Comparison of ENCODE assay signal across 21 cellular contexts in genomic region chr2:39202639-39203369, GRCh38. TPM values are rescaled to one million over a fixed set of nuclear protein-coding genes. Genes with fewer than 3 reads are reported as not detected.
DNase-seq lines count a peak whose midpoint lies in the region; ATAC-seq and TF ChIP-seq lines count a peak whose summit lies in the region.
"Had no signal": no experiment of that assay in that cellular context is flagged by ENCODE, and none has a peak within 500 bp of the region (broad histone marks: within the 10 kb centered on the region; RNA-seq: fewer than 3 reads in every experiment).

No MANE protein-coding gene starts in this region.

- 59 to 68% methylated on average over 1 of the region's 1 CpG for WGBS in body of pancreas, 2 donors

- POLR2A ChIA-PET in activated CD4-positive, alpha-beta memory T cell treated with anti-CD3 and anti-CD28 coated beads for 36 hours (lab: Charles Lee), result interaction anchor here (1.2 kb wide), 1 partner anchor 9 kb away, joined by 3 read pairs; no protein-coding TSS in a partner anchor

- H3K9ac ChIP-seq in HUES48 (ENCODE audit: low read depth, low read length) (no peak overlapping the region), fibroblast of lung (ENCODE audit: insufficient read depth, low read length) (no peak overlapping the region)

- CTCF ChIA-PET in activated CD4-positive, alpha-beta memory T cell treated with anti-CD3 and anti-CD28 coated beads for 36 hours (lab: Charles Lee), result interaction anchor here (0.8 to 2.9 kb wide), 2 partner anchors 13 to 25 kb away, joined by 3 to 8 read pairs; no protein-coding TSS in a partner anchor

- intact Hi-C loops in activated CD4-positive, alpha-beta memory T cell treated with anti-CD3 and anti-CD28 coated beads for 36 hours (cut with micrococcal nuclease), result no loop called here
- intact Hi-C loops in body of pancreas (cut with DNase I), result no loop called here

- H2AFZ ChIP-seq in fibroblast of lung (ENCODE audit: low read length), result no peak overlapping the region

- TF ChIP-seq CTCF in fibroblast of lung (conservative IDR thresholded peaks at IDR 0.05 in 1 of 2, IDR thresholded peaks at IDR 0.05 in 1 of 2; ENCODE audit: low read depth in 1 of 2, low read length in 2 of 2) (no peak), body of pancreas (IDR thresholded peaks at IDR 0.05) (no peak)

- no peaks in the 10 kb centered on the region for H3K36me3 Mint-ChIP-seq in activated CD4-positive, alpha-beta memory T cell treated with anti-CD3 and anti-CD28 coated beads for 36 hours
- no peaks in the 10 kb centered on the region for H3K36me3 Mint-ChIP-seq in effector memory CD8-positive, alpha-beta T cell (ENCODE audit: insufficient read depth)

- H4K20me1 ChIP-seq in fibroblast of lung (ENCODE audit: control insufficient read depth, extremely low read depth, insufficient read depth, low read length), result no peaks in the 10 kb centered on the region

- no peaks in the 10 kb centered on the region for H3K27me3 Mint-ChIP-seq in activated CD4-positive, alpha-beta memory T cell treated with anti-CD3 and anti-CD28 coated beads for 36 hours
- no peaks in the 10 kb centered on the region for H3K27me3 Mint-ChIP-seq in effector memory CD8-positive, alpha-beta T cell

- H3K27ac Mint-ChIP-seq in activated CD4-positive, alpha-beta memory T cell treated with anti-CD3 and anti-CD28 coated beads for 36 hours, result peak overlapping the region; percentile 26
- H3K27ac Mint-ChIP-seq in effector memory CD8-positive, alpha-beta T cell, result peak overlapping the region in 1 of 2 donors; percentile 6

- H3K36me3 ChIP-seq in HUES48 (ENCODE audit: control insufficient read depth, insufficient read depth, low read length) (no peaks in the 10 kb centered on the region), fibroblast of lung (ENCODE audit: control insufficient read depth, insufficient read depth, low read length) (no peaks in the 10 kb centered on the region), body of pancreas (replicated peaks in 1 of 2; ENCODE audit: insufficient read depth in 1 of 2, low read depth in 2 of 2) (no peaks in the 10 kb centered on the region)
- H3K36me3 ChIP-seq: cardiac muscle cell, heart right ventricle had no signal

- H3K9me3 Mint-ChIP-seq in activated CD4-positive, alpha-beta memory T cell treated with anti-CD3 and anti-CD28 coated beads for 36 hours, result peaks cover 9% of the 10 kb centered on the region
- no peaks in the 10 kb centered on the region for H3K9me3 Mint-ChIP-seq in effector memory CD8-positive, alpha-beta T cell

- ATAC-seq in GM21447 (IDR thresholded peaks at IDR 0.05; ENCODE audit: unreplicated experiment) (no peak), HG03139 (IDR thresholded peaks at IDR 0.05; ENCODE audit: unreplicated experiment) (no peak), body of pancreas (no peak)
- no peak for ATAC-seq in effector memory CD8-positive, alpha-beta T cell (replicated peaks)
- ATAC-seq: heart right ventricle, sciatic nerve had no signal

- TF ChIP-seq POLR2A in body of pancreas (IDR thresholded peaks at IDR 0.05), result no peak

- H3K4me1 Mint-ChIP-seq in activated CD4-positive, alpha-beta memory T cell treated with anti-CD3 and anti-CD28 coated beads for 36 hours (ENCODE audit: low read depth), result peaks cover 15% of the 10 kb centered on the region
- peaks cover 4 to 8% of the 10 kb centered on the region in 2 donors for H3K4me1 Mint-ChIP-seq in effector memory CD8-positive, alpha-beta T cell (ENCODE audit: low read depth in 2 of 2)

- H3K9me3 ChIP-seq in HUES48 (ENCODE audit: control insufficient read depth, insufficient read depth, low read length) (no peaks in the 10 kb centered on the region), fibroblast of lung (ENCODE audit: control insufficient read depth, insufficient read depth, low read depth, low read length) (no peaks in the 10 kb centered on the region), body of pancreas (no peaks in the 10 kb centered on the region)

- no peaks in the 10 kb centered on the region for H3K27me3 ChIP-seq in HUES48 (ENCODE audit: control insufficient read depth, insufficient read depth, low read length)
- H3K27me3 ChIP-seq in fibroblast of lung (ENCODE audit: control insufficient read depth, insufficient read depth, low read length), result no peaks in the 10 kb centered on the region
- no peaks in the 10 kb centered on the region for H3K27me3 ChIP-seq in body of pancreas
- H3K27me3 ChIP-seq: cardiac muscle cell, heart right ventricle had no signal

- H3K4me1 ChIP-seq in HUES48 (ENCODE audit: control insufficient read depth, insufficient read depth, low read length), result peaks cover 22% of the 10 kb centered on the region
- H3K4me1 ChIP-seq in fibroblast of lung (ENCODE audit: control insufficient read depth, extremely low read depth, insufficient read depth, low read length), result no peaks in the 10 kb centered on the region
- no peaks in the 10 kb centered on the region for H3K4me1 ChIP-seq in body of pancreas
- H3K4me1 ChIP-seq: heart right ventricle had no signal

- H3K27ac ChIP-seq in HUES48 (ENCODE audit: low read depth, low read length) (peak overlapping the region; percentile 95), fibroblast of lung (ENCODE audit: insufficient read depth, low read length) (no peak overlapping the region), body of pancreas (no peak overlapping the region)
- H3K27ac ChIP-seq: cardiac muscle cell, heart right ventricle, HL-60 had no signal

- H3K4me3 Mint-ChIP-seq in activated CD4-positive, alpha-beta memory T cell treated with anti-CD3 and anti-CD28 coated beads for 36 hours, result no peak overlapping the region
- H3K4me3 Mint-ChIP-seq in effector memory CD8-positive, alpha-beta T cell, result no peak overlapping the region

- H3K4me2 ChIP-seq in fibroblast of lung (ENCODE audit: extremely low read depth, insufficient read depth, low read length), result no peak overlapping the region

- DNase-seq in COR-L47 (lab: John Stamatoyannopoulos, UW) (peak; percentile 10), fibroblast of lung (ENCODE audit: low read depth in 2 of 2) (peak; percentile 15 to 24), body of pancreas (no peak)
- no peak for DNase-seq in activated CD4-positive, alpha-beta memory T cell treated with anti-CD3 and anti-CD28 coated beads for 36 hours
- no peak for DNase-seq in effector memory CD8-positive, alpha-beta T cell
- DNase-seq: activated CD4-positive, CD25-positive, alpha-beta regulatory T cell treated with anti-CD3 and anti-CD28 coated beads, Interleukin-2, amount 50 U/mL, for 72 hours; activated gamma-delta T cell; DMS153; heart right ventricle; NCI-H2171 treated with DMSO at 0.1 percent for 48 hours; stimulated activated naive CD4-positive, alpha-beta T cell treated with Interleukin-2 at 50 U/mL for 16 hours had no signal

- peak overlapping the region; percentile 36 for H3K4me3 ChIP-seq in HUES48 (ENCODE audit: low read depth, low read length)
- H3K4me3 ChIP-seq in fibroblast of lung (replicated peaks in 1 of 4; ENCODE audit: control extremely low read depth in 1 of 4, insufficient read depth in 1 of 4, low read depth in 3 of 4, low read length in 4 of 4), result no peak overlapping the region
- H3K4me3 ChIP-seq in body of pancreas, result no peak overlapping the region
- H3K4me3 ChIP-seq: cardiac muscle cell, heart right ventricle had no signal

- H3K79me2 ChIP-seq in fibroblast of lung (ENCODE audit: control insufficient read depth, insufficient read depth, low read length), result no peaks in the 10 kb centered on the region

RNA-seq across cellular contexts. Expression of gene CDKL4, which starts 41.0 kb away (rescaled TPM):
- under 1 TPM; 0.14 to 0.22 TPM for total RNA-seq in activated CD4-positive, alpha-beta memory T cell treated with anti-CD3 and anti-CD28 coated beads for 36 hours
- 3.0 and 3.1 TPM in 2 replicates for total RNA-seq in fibroblast of lung
- 0.09 and 0.18 TPM in 2 replicates for polyA plus RNA-seq in fibroblast of lung
- polyA plus RNA-seq in fibroblast of lung (2012), result not detected in 2 replicates
- not detected in 2 replicates for polyA minus RNA-seq in fibroblast of lung (ENCODE audit: low replicate concordance)
- total RNA-seq in body of pancreas, result under 1 TPM; 0.52 to 0.99 TPM
- total RNA-seq: M059J, OCI-LY7 had no signal
- polyA plus RNA-seq: cardiac muscle cell, liver, neural cell had no signal

Comparison
In these comparisons a context has a peak if more than half of its experiments do, and no peak if none do; other contexts are left out.
1. DNase-seq: peak in COR-L47 (single experiment) and fibroblast of lung (2 of 2); none in activated CD4-positive, alpha-beta memory T cell treated with anti-CD3 and anti-CD28 coated beads for 36 hours (single experiment), effector memory CD8-positive, alpha-beta T cell (0 of 3) and body of pancreas (0 of 4).